1 cellular context compared by ENCODE assay signal in genomic region chr7:149300751-149301150, GRCh38.
TF ChIP-seq lines count a peak whose summit lies in the region.

No MANE protein-coding gene starts in this region.

TF ChIP-seq in GM12878, 131 proteins besides CTCF, POLR2A, EP300 and RAD21 (continued from another document):
- no peak for TF ChIP-seq CUX1 (IDR thresholded peaks at IDR 0.05; ENCODE audit: insufficient replicate concordance, low read depth, low read length)
- no peak for TF ChIP-seq STAT1 (conservative IDR thresholded peaks at IDR 0.05)
- TF ChIP-seq NFIC (IDR thresholded peaks at IDR 0.05; ENCODE audit: low read depth, low read length) = no peak
- TF ChIP-seq CREM (IDR thresholded peaks at IDR 0.05; ENCODE audit: low read depth) = no peak
- TF ChIP-seq MLLT1 (IDR thresholded peaks at IDR 0.05) = no peak
- TF ChIP-seq TAF1 (IDR thresholded peaks at IDR 0.05; ENCODE audit: borderline replicate concordance, low read depth, low read length) = no peak
- TF ChIP-seq SUZ12 (IDR thresholded peaks at IDR 0.05; ENCODE audit: unreplicated experiment) = no peak
- TF ChIP-seq HCFC1 (IDR thresholded peaks at IDR 0.05; ENCODE audit: low read length) = no peak
- no peak for TF ChIP-seq ZBTB4 (CRISPR knock-in tag; IDR thresholded peaks at IDR 0.05)
- no peak for TF ChIP-seq TBL1XR1 (IDR thresholded peaks at IDR 0.05; ENCODE audit: low read depth, low read length)
- TF ChIP-seq RAD51 (IDR thresholded peaks at IDR 0.05) = no peak
